Comparison of ENCODE assay signal across 14 cellular contexts in genomic region chr11:134562941-134563471, GRCh38.
DNase-seq lines count a peak whose midpoint lies in the region; TF ChIP-seq lines count a peak whose summit lies in the region.
"Had no signal": no experiment of that assay in that cellular context is flagged by ENCODE, and none has a peak within 500 bp of the region (broad histone marks: within the 10 kb centered on the region; RNA-seq: fewer than 3 reads in every experiment).

No MANE protein-coding gene starts in this region.

- intact Hi-C loops in CD14-positive monocyte (cut with micrococcal nuclease) = no loop called here

- peaks cover 4% of the 10 kb centered on the region for H3K4me1 Mint-ChIP-seq in type B pancreatic cell (ENCODE audit: unreplicated experiment)
- H3K4me1 Mint-ChIP-seq in CD14-positive monocyte = no peaks in the 10 kb centered on the region

- H3K36me3 Mint-ChIP-seq in type B pancreatic cell = no peaks in the 10 kb centered on the region
- no peaks in the 10 kb centered on the region for H3K36me3 Mint-ChIP-seq in CD14-positive monocyte
- H3K36me3 Mint-ChIP-seq: IgD-negative memory B cell had no signal

- H3K4me3 Mint-ChIP-seq in type B pancreatic cell (no peak overlapping the region), CD14-positive monocyte (no peak overlapping the region)
- H3K4me3 Mint-ChIP-seq: IgD-negative memory B cell had no signal

- peak; percentile 32 for DNase-seq in activated CD8-positive, alpha-beta memory T cell treated with anti-CD3 and anti-CD28 coated beads for 24 hours
- DNase-seq in activated CD8-positive, alpha-beta memory T cell treated with anti-CD3 and anti-CD28 coated beads, Interleukin-2, amount 50 U/mL, for 4 hours = no peak
- DNase-seq in activated CD8-positive, alpha-beta memory T cell treated with anti-CD3 and anti-CD28 coated beads, Interleukin-2, amount 50 U/mL, for 48 hours = peak; percentile 32
- DNase-seq in mesenteric fat pad (ENCODE audit: low spot score) (peak; percentile 86), type B pancreatic cell (ENCODE audit: extremely low spot score, unreplicated experiment) (peak; percentile 53), NCI-H526 (lab: John Stamatoyannopoulos, UW) (no peak), GM19240 (ENCODE audit: insufficient read length, low spot score) (no peak), CD14-positive monocyte (ENCODE audit: low spot score) (no peak)
- DNase-seq: COR-L47, DMS53, NCI-H187 treated with DMSO at 0.1 percent for 48 hours, NCI-H2171 treated with DMSO at 0.1 percent for 48 hours, NCI-H510A had no signal

- no peaks in the 10 kb centered on the region for H3K9me3 Mint-ChIP-seq in type B pancreatic cell
- H3K9me3 Mint-ChIP-seq in CD14-positive monocyte = peaks cover 0 to 3% (median 0%) of the 10 kb centered on the region in 7 donors
- H3K9me3 Mint-ChIP-seq: IgD-negative memory B cell had no signal

- TF ChIP-seq CTCF in type B pancreatic cell (conservative IDR thresholded peaks at IDR 0.05) (no peak), CD14-positive monocyte (IDR thresholded peaks at IDR 0.05) (no peak)

- no peak overlapping the region for H3K27ac Mint-ChIP-seq in type B pancreatic cell
- no peak overlapping the region for H3K27ac Mint-ChIP-seq in CD14-positive monocyte
- H3K27ac Mint-ChIP-seq: IgD-negative memory B cell had no signal

- peaks cover 5% of the 10 kb centered on the region for H3K27me3 Mint-ChIP-seq in type B pancreatic cell
- H3K27me3 Mint-ChIP-seq in CD14-positive monocyte (ENCODE audit: low read depth in 3 of 3) = peaks cover 1 to 6% (median 2%) of the 10 kb centered on the region in 3 donors

Comparison
In these comparisons a context has a peak if more than half of its experiments do, and no peak if none do; other contexts are left out.
1. DNase-seq: peak in activated CD8-positive, alpha-beta memory T cell treated with anti-CD3 and anti-CD28 coated beads for 24 hours (single experiment), activated CD8-positive, alpha-beta memory T cell treated with anti-CD3 and anti-CD28 coated beads, Interleukin-2, amount 50 U/mL, for 48 hours (single experiment), mesenteric fat pad (single experiment) and type B pancreatic cell (single experiment); none in activated CD8-positive, alpha-beta memory T cell treated with anti-CD3 and anti-CD28 coated beads, Interleukin-2, amount 50 U/mL, for 4 hours (single experiment), NCI-H526 (0 of 2), GM19240 (single experiment) and CD14-positive monocyte (single experiment).